ENCODE assay signal across 8 cellular contexts in genomic region chr7:99979814-99980225, GRCh38. TPM values are rescaled to one million over a fixed set of nuclear protein-coding genes. Genes with fewer than 3 reads are reported as not detected.
DNase-seq lines count a peak whose midpoint lies in the region; ATAC-seq, FAIRE-seq and TF ChIP-seq lines count a peak whose summit lies in the region.
"Not testable (repeated sequence)": the region's sequence is repeated elsewhere in the genome, so short reads cannot be mapped to it uniquely, and the experiment has no call there.

No MANE protein-coding gene starts in this region.

- ATAC-seq in Panc1: peak; percentile 89

- not testable (repeated sequence) for FAIRE-seq in small intestine (lab: Jason Lieb, UNC)

- in situ Hi-C loops in Panc1 (cut with HindIII; ENCODE audit: low pct_unique_long_range_greater_than_20kb, low sequenced_read_pairs): not testable (repeated sequence)

- H3K27me3 ChIP-seq in Panc1 (ENCODE audit: control insufficient read depth, insufficient read depth, low read length); small intestine (ENCODE audit: control insufficient read depth in 2 of 2, insufficient read depth in 2 of 2, low read length in 2 of 2): not testable (repeated sequence)
- H3K27me3 ChIP-seq in tibial artery: peaks cover 0 to 15% of the 10 kb centered on the region in 2 donors

- 0 out of 2 replicates have a peak overlapping the region, but pooled peaks have one; percentile 9 for H3K4me3 ChIP-seq in LNCaP clone FGC (ENCODE audit: low read depth, low read length)
- H3K4me3 ChIP-seq in Panc1 (ENCODE audit: low read depth in 2 of 2, low read length in 2 of 2); small intestine (ENCODE audit: low read depth in 1 of 2, low read length in 2 of 2); tibial artery: not testable (repeated sequence)

- H3K36me3 ChIP-seq in Panc1 (ENCODE audit: control insufficient read depth, insufficient read depth, low read length); small intestine (ENCODE audit: control insufficient read depth in 2 of 2, insufficient read depth in 2 of 2, low read length in 2 of 2); tibial artery: not testable (repeated sequence)

- intact Hi-C loops in Panc1 (cut with micrococcal nuclease; ENCODE audit: unreplicated experiment); tibial artery (cut with DNase I; ENCODE audit: low total_unique reads): not testable (repeated sequence)

- H3K27ac ChIP-seq in Panc1 (ENCODE audit: low read length); small intestine (ENCODE audit: low read depth in 1 of 2, low read length in 1 of 2); tibial artery: not testable (repeated sequence)

- DNase-seq in ELF-1 (ENCODE audit: low read depth, low spot score): peak; percentile 67
- DNase-seq in LNCaP clone FGC (ENCODE audit: low read depth); Panc1 (ENCODE audit: low read depth, low spot score): not testable (repeated sequence)
- peak; percentile 23 to 48 (median 28) for DNase-seq in activated CD8-positive, alpha-beta memory T cell treated with anti-CD3 and anti-CD28 coated beads for 48 hours (ENCODE audit: low read depth in 2 of 3, low spot score in 2 of 3)
- DNase-seq in central memory CD4-positive, alpha-beta T cell: peak; percentile 57
- DNase-seq in kidney glomerular epithelial cell (lab: John Stamatoyannopoulos, UW): peak; percentile 24
- peak; percentile 31 for DNase-seq in small intestine
- DNase-seq in tibial artery: peak in 1 of 2 donors; percentile 59

- POLR2A ChIA-PET in Panc1 (lab: Charles Lee): interaction anchor here (0.5 kb wide), 1 partner anchor 413 kb away, joined by 3 read pairs; no protein-coding TSS in a partner anchor

- WGBS in small intestine, 3 donors: 7 to 13% (median 12%) methylated on average over 6 to 10 of the region's 10 CpGs

- TF ChIP-seq CTCF in LNCaP clone FGC (IDR thresholded peaks at IDR 0.05; ENCODE audit: control insufficient read depth, extremely low read depth, insufficient read depth): peak; percentile 49
- TF ChIP-seq CTCF in Panc1 (IDR thresholded peaks at IDR 0.05): peak; percentile 95
- peak; percentile 70 to 75 for TF ChIP-seq CTCF in tibial artery (IDR thresholded peaks at IDR 0.05)

- not testable (repeated sequence) for H3K9me3 ChIP-seq in Panc1 (ENCODE audit: control insufficient read depth, insufficient read depth, low read depth, low read length); small intestine (ENCODE audit: control insufficient read depth, low read depth); tibial artery

- CTCF ChIA-PET in Panc1 (lab: Charles Lee): interaction anchor here (0.6 to 1.7 kb wide), 3 partner anchors 10 to 73 kb away, joined by 3 to 7 read pairs (median 4); no protein-coding TSS in a partner anchor

- H3K4me1 ChIP-seq in Panc1 (ENCODE audit: control insufficient read depth, insufficient read depth, low read length); small intestine (ENCODE audit: control insufficient read depth in 2 of 2, insufficient read depth in 1 of 2, low read depth in 1 of 2, low read length in 1 of 2); tibial artery: not testable (repeated sequence)

- BruUV-seq in Panc1 (replicated peaks; lab: Mats Ljungman, UMichigan): not testable (repeated sequence)

RNA-seq across cellular contexts. Expression of gene AZGP1, which starts 4.0 kb away (rescaled TPM):
- 0.49 TPM for total RNA-seq in Panc1 (2021; ENCODE audit: unreplicated experiment)
- polyA plus RNA-seq in Panc1 (2012; ENCODE audit: insufficient read length): not detected
- polyA plus RNA-seq in small intestine: 10 to 100 TPM; 16.1 to 62.4 (median 51.7) TPM

RNA-seq across cellular contexts. Expression of gene ZKSCAN1, which starts 35.6 kb away (rescaled TPM):
- 55.5 TPM for total RNA-seq in Panc1 (2021; ENCODE audit: unreplicated experiment)
- 24.5 TPM for polyA plus RNA-seq in Panc1 (2012; ENCODE audit: insufficient read length)
- polyA plus RNA-seq in small intestine: 10 to 100 TPM; 10.8 to 22.8 (median 15.4) TPM

RNA-seq across cellular contexts. Expression of gene GJC3, which starts 50.4 kb away (rescaled TPM):
- not detected for total RNA-seq in Panc1 (2021; ENCODE audit: unreplicated experiment)
- not detected for polyA plus RNA-seq in Panc1 (2012; ENCODE audit: insufficient read length)
- under 1 TPM in 1 of 3 donors, not detected in 2; 0.33 TPM for polyA plus RNA-seq in small intestine
